Comparison of ENCODE assay signal across 10 cellular contexts in genomic region chr12:46386360-46386867, GRCh38. TPM values are rescaled to one million over a fixed set of nuclear protein-coding genes. Genes with fewer than 3 reads are reported as not detected.
A peak's percentile ranks its signal among the peaks of the same experiment; 100 is the strongest.
DNase-seq lines count a peak whose midpoint lies in the region; ATAC-seq and TF ChIP-seq lines count a peak whose summit lies in the region.
"Had no signal": no experiment of that assay in that cellular context is flagged by ENCODE, and none has a peak within 500 bp of the region (broad histone marks: within the 10 kb centered on the region; RNA-seq: fewer than 3 reads in every experiment).

No MANE protein-coding gene starts in this region.

- no peak for ATAC-seq in HG03196 (IDR thresholded peaks at IDR 0.05; ENCODE audit: unreplicated experiment)

- H3K27ac ChIP-seq in Karpas-422 (ENCODE audit: low read length) (no peak overlapping the region), breast epithelium (peak overlapping the region; percentile 16 to 54), neutrophil (peak overlapping the region; percentile 9)

- H3K79me2 ChIP-seq in Karpas-422 (ENCODE audit: low read length), result no peaks in the 10 kb centered on the region

- no peaks in the 10 kb centered on the region for H3K9me2 ChIP-seq in Karpas-422 (replicated peaks; ENCODE audit: insufficient read depth, low read length)

- peak overlapping the region; percentile 69 for H3K4me2 ChIP-seq in Karpas-422 (ENCODE audit: low read depth, low read length, poor library complexity, severe bottlenecking)

- peak overlapping the region; percentile 47 for H3K4me3 ChIP-seq in Karpas-422 (ENCODE audit: low read length)
- no peak overlapping the region for H3K4me3 ChIP-seq in breast epithelium
- peak overlapping the region in 1 of 2 experiments; percentile 13 for H3K4me3 ChIP-seq in neutrophil (ENCODE audit: low read depth in 1 of 2, low read length in 1 of 2)

- intact Hi-C loops in breast epithelium (cut with DNase I; ENCODE audit: low total_unique reads), result no loop called here

- H3K27me3 ChIP-seq in Karpas-422 (ENCODE audit: low read length), result no peaks in the 10 kb centered on the region
- no peaks in the 10 kb centered on the region for H3K27me3 ChIP-seq in breast epithelium
- H3K27me3 ChIP-seq in neutrophil, result no peaks in the 10 kb centered on the region

- no peaks in the 10 kb centered on the region for H3K36me3 ChIP-seq in Karpas-422 (ENCODE audit: insufficient read depth, low read length)
- H3K36me3 ChIP-seq in breast epithelium, result no peaks in the 10 kb centered on the region
- H3K36me3 ChIP-seq in neutrophil, result peaks cover 5% of the 10 kb centered on the region

- H2AFZ ChIP-seq in Karpas-422 (ENCODE audit: low read length), result no peak overlapping the region

- DNase-seq in CD1c-positive myeloid dendritic cell (ENCODE audit: extremely low spot score) (peak; percentile 14), Karpas-422 (no peak), breast epithelium (ENCODE audit: low spot score in 2 of 2) (no peak), NCI-H2171 treated with DMSO at 0.1 percent for 48 hours (lab: John Stamatoyannopoulos, UW) (no peak), NCI-H2081 (lab: John Stamatoyannopoulos, UW) (no peak)
- DNase-seq in central memory CD4-positive, alpha-beta T cell, result no peak
- DNase-seq: activated naive CD4-positive, alpha-beta T cell treated with anti-CD3 and anti-CD28 coated beads for 36 hours; NCI-H1694 treated with DMSO at 0.1 percent for 48 hours had no signal

- no peak for TF ChIP-seq CTCF in breast epithelium (IDR thresholded peaks at IDR 0.05)
- no peak for TF ChIP-seq CTCF in neutrophil (IDR thresholded peaks at IDR 0.05)

- peaks cover 16% of the 10 kb centered on the region for H4K20me1 ChIP-seq in Karpas-422 (ENCODE audit: insufficient read depth, low read depth, low read length)

- no peaks in the 10 kb centered on the region for H3K9me3 ChIP-seq in Karpas-422 (ENCODE audit: low read length)
- no peaks in the 10 kb centered on the region for H3K9me3 ChIP-seq in breast epithelium
- no peaks in the 10 kb centered on the region for H3K9me3 ChIP-seq in neutrophil

- H3K4me1 ChIP-seq in Karpas-422 (ENCODE audit: low read length) (peaks cover 58% of the 10 kb centered on the region), breast epithelium (peaks cover 0 to 24% of the 10 kb centered on the region in 2 donors), neutrophil (ENCODE audit: control insufficient read depth in 1 of 2, insufficient read depth in 1 of 2, low read depth in 1 of 2, low read length in 1 of 2) (peaks cover 46 to 51% of the 10 kb centered on the region in 2 experiments)

- no peak for TF ChIP-seq POLR2A in breast epithelium (IDR thresholded peaks at IDR 0.05)

- H3K9ac ChIP-seq in Karpas-422 (ENCODE audit: low read length), result no peak overlapping the region

RNA-seq across cellular contexts. Expression of gene SLC38A2, which starts 13.8 kb away (rescaled TPM):
- total RNA-seq in Karpas-422 (2014; rRNA removed; shearing (Covaris generic); ENCODE audit: low replicate concordance), result 37.7 and 160 TPM in 2 replicates
- 100 to 1,000 TPM; 250 to 424 (median 399) TPM for total RNA-seq in breast epithelium
